ENCODE assay signal across 8 cellular contexts in genomic region chr3:48504051-48504946, GRCh38. TPM values are rescaled to one million over a fixed set of nuclear protein-coding genes. Genes with fewer than 3 reads are reported as not detected.
DNase-seq lines count a peak whose midpoint lies in the region; FAIRE-seq and TF ChIP-seq lines count a peak whose summit lies in the region.

A gene with protein sequence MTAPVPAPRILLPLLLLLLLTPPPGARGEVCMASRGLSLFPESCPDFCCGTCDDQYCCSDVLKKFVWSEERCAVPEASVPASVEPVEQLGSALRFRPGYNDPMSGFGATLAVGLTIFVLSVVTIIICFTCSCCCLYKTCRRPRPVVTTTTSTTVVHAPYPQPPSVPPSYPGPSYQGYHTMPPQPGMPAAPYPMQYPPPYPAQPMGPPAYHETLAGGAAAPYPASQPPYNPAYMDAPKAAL (minus strand): TSS chr3:48504174. CDS start chr3:48504094, 80 bp downstream.

- no peak for TF ChIP-seq CTCF in keratinocyte (optimal IDR thresholded peaks at IDR 0.05 in 1 of 3, IDR thresholded peaks at IDR 0.05 in 1 of 3, conservative IDR thresholded peaks at IDR 0.05 in 1 of 3; ENCODE audit: extremely low read depth in 1 of 3, insufficient read depth in 2 of 3, low read length in 3 of 3)

- peak; percentile 63 for DNase-seq in ELR (ENCODE audit: low read depth)
- peak; percentile 55 for DNase-seq in HuH-7 (ENCODE audit: low spot score)
- DNase-seq in activated CD4-positive, CD25-positive, alpha-beta regulatory T cell (lab: John Stamatoyannopoulos, UW): peak; percentile 21 to 49 (median 32)
- peak; percentile 50 for DNase-seq in cerebellum (ENCODE audit: low spot score)
- no peak for DNase-seq in keratinocyte (ENCODE audit: low read depth, low spot score)
- DNase-seq in stimulated activated CD4-positive, alpha-beta T cell treated with anti-CD3 and anti-CD28 coated beads, Interleukin-12 subunit alpha, Interleukin-12 subunit beta, amount 100 ng/mL, for 4 hours: peak; percentile 62
- DNase-seq in NCI-H2029 (lab: John Stamatoyannopoulos, UW): no peak
- no peak for DNase-seq in DMS153 (lab: John Stamatoyannopoulos, UW)

- peak within 1 kb of the TSS; percentile 61 to 64 (median 62) for H3K4me3 ChIP-seq in keratinocyte (ENCODE audit: control insufficient read depth in 2 of 3, extremely low read depth in 1 of 3, insufficient read depth in 2 of 3, low read depth in 1 of 3, low read length in 3 of 3)

- H3K36me3 ChIP-seq in keratinocyte (ENCODE audit: control insufficient read depth in 2 of 2, extremely low read depth in 1 of 2, insufficient read depth in 2 of 2, low read length in 2 of 2): no peaks in the 10 kb centered on the region

- dilution Hi-C loops in keratinocyte (cut with MboI; ENCODE audit: extremely low pct_ligation_motif_present, low sequenced_read_pairs): no loop called here

- FAIRE-seq in keratinocyte (lab: Jason Lieb, UNC): no peak

- H3K27ac ChIP-seq in keratinocyte (ENCODE audit: control insufficient read depth, insufficient read depth, low read length): no peak within 1 kb of the TSS

- H4K20me1 ChIP-seq in keratinocyte (ENCODE audit: control insufficient read depth, extremely low read depth, insufficient read depth, low read length): no peaks in the 10 kb centered on the region

- H2AFZ ChIP-seq in keratinocyte (ENCODE audit: control insufficient read depth, low read length): peak within 1 kb of the TSS; percentile 74

- H3K4me2 ChIP-seq in keratinocyte (ENCODE audit: control insufficient read depth, extremely low read depth, insufficient read depth, low read depth, low read length): peak within 1 kb of the TSS; percentile 88

- peak within 1 kb of the TSS; percentile 69 for H3K9ac ChIP-seq in keratinocyte (ENCODE audit: control insufficient read depth, extremely low read depth, insufficient read depth, low read length)

- no peaks in the 10 kb centered on the region for H3K79me2 ChIP-seq in keratinocyte (ENCODE audit: control insufficient read depth, insufficient read depth, low read length)

- H3K27me3 ChIP-seq in keratinocyte (ENCODE audit: control insufficient read depth, extremely low read depth, insufficient read depth, low read length): no peaks in the 10 kb centered on the region

- no peaks in the 10 kb centered on the region for H3K9me1 ChIP-seq in keratinocyte (ENCODE audit: control insufficient read depth, extremely low read depth, insufficient read depth, low read length)

- H3K4me1 ChIP-seq in keratinocyte (ENCODE audit: control insufficient read depth, extremely low read depth, insufficient read depth, low read length): peaks cover 40% of the 10 kb centered on the region

- no peaks in the 10 kb centered on the region for H3K9me3 ChIP-seq in keratinocyte (ENCODE audit: control insufficient read depth, low read depth, low read length)

RNA-seq across cellular contexts. Expression of the gene that starts here (rescaled TPM):
- total RNA-seq in cerebellum: 39.5 TPM
- polyA plus RNA-seq in keratinocyte: 94.4 to 159 TPM (median 95.5 TPM) in 3 replicates
- 15.8 TPM for polyA plus RNA-seq in keratinocyte (2011; ENCODE audit: low read depth)
- polyA plus RNA-seq in keratinocyte (2011; cell fraction: cytosol; rRNA removed): 123 and 181 TPM in 2 replicates
- polyA plus RNA-seq in keratinocyte (2011; cell fraction: nucleus; rRNA removed): 73.3 and 94.4 TPM in 2 replicates
- polyA plus RNA-seq in keratinocyte (2012; ENCODE audit: low replicate concordance): 62.3 and 188 TPM in 2 replicates
- 120 to 289 TPM (median 147 TPM) in 3 replicates for polyA minus RNA-seq in keratinocyte
- 189 TPM for polyA minus RNA-seq in keratinocyte (2011; cell fraction: cytosol; rRNA and poly(A)+ RNA removed)
- polyA minus RNA-seq in keratinocyte (2011; cell fraction: nucleus; rRNA and poly(A)+ RNA removed): 35.5 and 38.2 TPM in 2 replicates

Comparison
In these comparisons a context has a peak if more than half of its experiments do, and no peak if none do; other contexts are left out.
1. DNase-seq: peak in ELR (single experiment), HuH-7 (single experiment), activated CD4-positive, CD25-positive, alpha-beta regulatory T cell (4 of 4), cerebellum (single experiment) and stimulated activated CD4-positive, alpha-beta T cell treated with anti-CD3 and anti-CD28 coated beads, Interleukin-12 subunit alpha, Interleukin-12 subunit beta, amount 100 ng/mL, for 4 hours (single experiment); none in keratinocyte (single experiment), NCI-H2029 (single experiment) and DMS153 (single experiment).